In genomic region chr9:79623799-79624721, GRCh38 we compare ENCODE assay signal across 8 cellular contexts. TPM values are rescaled to one million over a fixed set of nuclear protein-coding genes. Genes with fewer than 3 reads are reported as not detected.
A peak's percentile ranks its signal among the peaks of the same experiment; 100 is the strongest.
DNase-seq lines count a peak whose midpoint lies in the region; ATAC-seq and TF ChIP-seq lines count a peak whose summit lies in the region.

No MANE protein-coding gene starts in this region.

- H3K4me3 Mint-ChIP-seq in T-helper 2 cell treated with Interferon-gamma antibody and Interleukin-4, amounts not matched to agents 5 μg/mL and 100 μg/mL, for 36 hours = peak overlapping the region; percentile 72

- peaks cover 20% of the 10 kb centered on the region for H3K4me1 Mint-ChIP-seq in T-helper 2 cell treated with Interferon-gamma antibody and Interleukin-4, amounts not matched to agents 5 μg/mL and 100 μg/mL, for 36 hours (ENCODE audit: low read depth)

- H3K27ac Mint-ChIP-seq in T-helper 2 cell treated with Interferon-gamma antibody and Interleukin-4, amounts not matched to agents 5 μg/mL and 100 μg/mL, for 36 hours = peak overlapping the region; percentile 86

- H3K27me3 Mint-ChIP-seq in T-helper 2 cell treated with Interferon-gamma antibody and Interleukin-4, amounts not matched to agents 5 μg/mL and 100 μg/mL, for 36 hours (ENCODE audit: low read depth) = no peaks in the 10 kb centered on the region

- H3K36me3 Mint-ChIP-seq in T-helper 2 cell treated with Interferon-gamma antibody and Interleukin-4, amounts not matched to agents 5 μg/mL and 100 μg/mL, for 36 hours (ENCODE audit: low read depth) = peaks cover 18% of the 10 kb centered on the region

- H3K9me3 Mint-ChIP-seq in T-helper 2 cell treated with Interferon-gamma antibody and Interleukin-4, amounts not matched to agents 5 μg/mL and 100 μg/mL, for 36 hours = no peaks in the 10 kb centered on the region

- DNase-seq in Daoy (ENCODE audit: low read depth) (peak; percentile 44), epithelial cell of esophagus (ENCODE audit: low read depth) (peak; percentile 92), pons (ENCODE audit: low spot score) (peak; percentile 48), NCI-H2081 treated with DMSO at 0.1 percent for 48 hours (lab: John Stamatoyannopoulos, UW) (no peak), midbrain (lab: John Stamatoyannopoulos, UW) (no peak)
- peak; percentile 29 for DNase-seq in T-helper 2 cell treated with Interferon-gamma antibody and Interleukin-4, amounts not matched to agents 5 μg/mL and 100 μg/mL, for 36 hours (ENCODE audit: low spot score)

- ATAC-seq in GM19455 (IDR thresholded peaks at IDR 0.05; ENCODE audit: unreplicated experiment) (peak; percentile 82), HG03378 (IDR thresholded peaks at IDR 0.05; ENCODE audit: unreplicated experiment) (peak; percentile 98)

- TF ChIP-seq CTCF in epithelial cell of esophagus (IDR thresholded peaks at IDR 0.05; ENCODE audit: insufficient read depth, low read depth, low read length, missing control alignments) = no peak

- no peak overlapping the region for H3K4me3 ChIP-seq in epithelial cell of esophagus (ENCODE audit: low read length)

RNA-seq across cellular contexts. Expression of gene TLE4, which starts 52.3 kb away (rescaled TPM):
- 29.1 and 50.7 TPM in 2 replicates for total RNA-seq in Daoy (2014; rRNA removed; shearing (Covaris generic))

Comparison
In these comparisons a context has a peak if more than half of its experiments do, and no peak if none do; other contexts are left out.
1. DNase-seq: peak in Daoy (single experiment), T-helper 2 cell treated with Interferon-gamma antibody and Interleukin-4, amounts not matched to agents 5 μg/mL and 100 μg/mL, for 36 hours (single experiment), epithelial cell of esophagus (single experiment) and pons (single experiment); none in NCI-H2081 treated with DMSO at 0.1 percent for 48 hours (single experiment) and midbrain (single experiment).